19 cellular contexts compared by ENCODE assay signal in the genomic region with DNA sequence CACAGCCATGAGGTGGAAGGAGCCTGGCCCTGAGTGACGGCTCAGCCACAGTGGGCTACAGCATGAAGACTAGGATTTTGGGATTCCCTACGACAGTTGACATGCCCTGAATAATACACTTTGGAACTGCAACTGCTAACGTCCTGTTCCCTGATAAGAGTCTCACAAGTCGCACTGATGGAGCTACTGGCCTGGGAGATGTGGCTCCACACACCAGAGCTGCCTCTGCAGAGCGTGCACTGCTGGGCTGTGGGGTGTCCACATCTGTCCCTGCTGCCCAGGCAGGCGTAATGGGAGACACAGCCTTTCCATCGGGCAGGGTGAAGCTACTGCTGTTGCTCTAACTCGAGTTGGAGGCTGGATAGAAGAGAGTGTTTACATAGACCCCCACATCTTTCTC. TPM values are rescaled to one million over a fixed set of nuclear protein-coding genes. Genes with fewer than 3 reads are reported as not detected.
DNase-seq lines count a peak whose midpoint lies in the region; ATAC-seq, FAIRE-seq and TF ChIP-seq lines count a peak whose summit lies in the region.
"Had no signal": no experiment of that assay in that cellular context is flagged by ENCODE, and none has a peak within 500 bp of the region (broad histone marks: within the 10 kb centered on the region; RNA-seq: fewer than 3 reads in every experiment).

No MANE protein-coding gene starts in this region.

- no peak overlapping the region for H3K4me3 ChIP-seq in breast epithelium
- no peak overlapping the region for H3K4me3 ChIP-seq in mammary epithelial cell (replicated peaks in 1 of 3; ENCODE audit: insufficient read depth in 1 of 3, low read depth in 2 of 3, low read length in 3 of 3)
- H3K4me3 ChIP-seq in SJCRH30: no peak overlapping the region
- H3K4me3 ChIP-seq in mesenchymal stem cell (ENCODE audit: insufficient read depth in 1 of 2, low read depth in 1 of 2, low read length in 2 of 2): no peak overlapping the region
- H3K4me3 ChIP-seq in small intestine (ENCODE audit: low read depth in 1 of 2, low read length in 2 of 2): no peak overlapping the region
- H3K4me3 ChIP-seq: MG63, Peyer's patch had no signal

- no peak overlapping the region for H4K91ac ChIP-seq in mesenchymal stem cell (ENCODE audit: low read length)

- no peak overlapping the region for H3K18ac ChIP-seq in mesenchymal stem cell (ENCODE audit: low read depth in 1 of 2, low read length in 2 of 2)

- CTCF ChIA-PET in mammary epithelial cell (lab: Charles Lee; ENCODE audit: low non-redundant PET): no interaction called here

- H3K27ac ChIP-seq in breast epithelium (peak overlapping the region; percentile 24 to 54), mammary epithelial cell (ENCODE audit: insufficient read depth, low read depth, low read length) (no peak overlapping the region), SJCRH30 (peak overlapping the region; percentile 70), mesenchymal stem cell (ENCODE audit: low read length, poor library complexity, severe bottlenecking) (no peak overlapping the region), small intestine (ENCODE audit: low read depth in 1 of 2, low read length in 1 of 2) (no peak overlapping the region)
- H3K27ac ChIP-seq: KMS-11, Peyer's patch had no signal

- dilution Hi-C loops in mammary epithelial cell (cut with HindIII; ENCODE audit: low sequenced_read_pairs): no loop called here

- no peak overlapping the region for H3K14ac ChIP-seq in mesenchymal stem cell (ENCODE audit: low read length in 2 of 2)

- H3K9ac ChIP-seq in mammary epithelial cell (ENCODE audit: insufficient read depth, low read length) (no peak overlapping the region), mesenchymal stem cell (ENCODE audit: low read length) (no peak overlapping the region)
- H3K9ac ChIP-seq: KMS-11 had no signal

- H3K36me3 ChIP-seq in breast epithelium (no peaks in the 10 kb centered on the region), mammary epithelial cell (ENCODE audit: insufficient read depth, low read length) (no peaks in the 10 kb centered on the region), SJCRH30 (no peaks in the 10 kb centered on the region), mesenchymal stem cell (ENCODE audit: control insufficient read depth in 1 of 2, insufficient read depth in 2 of 2, low read depth in 1 of 2, low read length in 2 of 2) (no peaks in the 10 kb centered on the region), small intestine (ENCODE audit: control insufficient read depth in 2 of 2, insufficient read depth in 2 of 2, low read length in 2 of 2) (no peaks in the 10 kb centered on the region)
- H3K36me3 ChIP-seq: MG63, Peyer's patch had no signal

- H3K4ac ChIP-seq in mesenchymal stem cell (ENCODE audit: low read depth in 1 of 2, low read length in 2 of 2): no peak overlapping the region

- H3K4me2 ChIP-seq in mammary epithelial cell (ENCODE audit: insufficient read depth, low read depth, low read length) (no peak overlapping the region), mesenchymal stem cell (ENCODE audit: low read length, poor library complexity, severe bottlenecking) (no peak overlapping the region)
- H3K4me2 ChIP-seq: KMS-11 had no signal

- peak overlapping the region; percentile 68 for H3K27ac Mint-ChIP-seq in stimulated activated effector memory CD8-positive, alpha-beta T cell treated with anti-CD3 and anti-CD28 coated beads, Interleukin-12 subunit alpha, Interleukin-12 subunit beta, amount 100 ng/mL, for 72 hours

- no peaks in the 10 kb centered on the region for H3K36me3 Mint-ChIP-seq in stimulated activated effector memory CD8-positive, alpha-beta T cell treated with anti-CD3 and anti-CD28 coated beads, Interleukin-12 subunit alpha, Interleukin-12 subunit beta, amount 100 ng/mL, for 72 hours
- H3K36me3 Mint-ChIP-seq: CD14-positive monocyte had no signal

- no peak overlapping the region for H2BK120ac ChIP-seq in mesenchymal stem cell (ENCODE audit: low read depth, low read length)

- no peak for TF ChIP-seq CTCF in breast epithelium (IDR thresholded peaks at IDR 0.05)
- no peak for TF ChIP-seq CTCF in mammary epithelial cell (conservative IDR thresholded peaks at IDR 0.05 in 1 of 2, IDR thresholded peaks at IDR 0.05 in 1 of 2; ENCODE audit: extremely low read depth in 1 of 2, insufficient read depth in 1 of 2, low read depth in 1 of 2, low read length in 2 of 2)

- intact Hi-C loops in breast epithelium (cut with DNase I; ENCODE audit: low total_unique reads): no loop called here
- intact Hi-C loops in mammary epithelial cell (cut with micrococcal nuclease): no loop called here

- peak overlapping the region in 1 of 2 experiments; percentile 5 for H3K23ac ChIP-seq in mesenchymal stem cell (ENCODE audit: low read length in 2 of 2)

- H3K27me3 ChIP-seq in breast epithelium: no peaks in the 10 kb centered on the region
- no peaks in the 10 kb centered on the region for H3K27me3 ChIP-seq in mammary epithelial cell (ENCODE audit: insufficient read depth, low read length)
- no peaks in the 10 kb centered on the region for H3K27me3 ChIP-seq in SJCRH30
- H3K27me3 ChIP-seq in mesenchymal stem cell (ENCODE audit: control insufficient read depth in 1 of 2, insufficient read depth in 1 of 2, low read length in 2 of 2): peaks cover 0 to 32% of the 10 kb centered on the region in 2 experiments
- no peaks in the 10 kb centered on the region for H3K27me3 ChIP-seq in small intestine (ENCODE audit: control insufficient read depth in 2 of 2, insufficient read depth in 2 of 2, low read length in 2 of 2)
- H3K27me3 ChIP-seq: MG63, Peyer's patch had no signal

- no peak overlapping the region for H2BK12ac ChIP-seq in mesenchymal stem cell (ENCODE audit: low read length in 2 of 2)

- DNase-seq in breast epithelium (ENCODE audit: low spot score in 2 of 2) (no peak), mammary epithelial cell (no peak), SJCRH30 (peak in 1 of 2 experiments; percentile 43), mesenchymal stem cell (no peak), GM03348 (ENCODE audit: low spot score) (no peak), small intestine (no peak)
- DNase-seq in stimulated activated effector memory CD8-positive, alpha-beta T cell treated with anti-CD3 and anti-CD28 coated beads, Interleukin-12 subunit alpha, Interleukin-12 subunit beta, amount 100 ng/mL, for 72 hours (ENCODE audit: low spot score in 2 of 2): no peak
- DNase-seq: 8988T, MG63, NCI-H1092 treated with DMSO at 0.1 percent for 48 hours, NCI-H187, NCI-H748 treated with DMSO at 0.1 percent for 48 hours, Peyer's patch, Right ventricle myocardium superior had no signal

- 88% methylated on average over 5 of the region's 8 CpGs for WGBS in mammary epithelial cell (ENCODE audit: low coverage, missing lambda C conversion rate)
- 85% methylated on average over 6 of the region's 8 CpGs for WGBS in mesenchymal stem cell
- 57 to 80% (median 73%) methylated on average over 8 of the region's 8 CpGs for WGBS in small intestine, 3 donors

- no peaks in the 10 kb centered on the region for H3K79me2 ChIP-seq in mammary epithelial cell (ENCODE audit: insufficient read depth, low read length)

- H3K4me1 ChIP-seq in breast epithelium: no peaks in the 10 kb centered on the region
- no peaks in the 10 kb centered on the region for H3K4me1 ChIP-seq in mammary epithelial cell (ENCODE audit: insufficient read depth, low read length)
- H3K4me1 ChIP-seq in SJCRH30: peaks cover 39% of the 10 kb centered on the region
- peaks cover 8% of the 10 kb centered on the region for H3K4me1 ChIP-seq in mesenchymal stem cell (ENCODE audit: control insufficient read depth, insufficient read depth, low read depth, low read length)
- H3K4me1 ChIP-seq in small intestine (ENCODE audit: control insufficient read depth in 2 of 2, insufficient read depth in 1 of 2, low read depth in 1 of 2, low read length in 1 of 2): peaks cover 4 to 7% of the 10 kb centered on the region in 2 donors

- ATAC-seq in stimulated activated effector memory CD8-positive, alpha-beta T cell treated with anti-CD3 and anti-CD28 coated beads, Interleukin-12 subunit alpha, Interleukin-12 subunit beta, amount 100 ng/mL, for 72 hours: no peak
- ATAC-seq in HG03520 (IDR thresholded peaks at IDR 0.05; ENCODE audit: unreplicated experiment): no peak
- ATAC-seq: SK-N-SH treated with all-trans-retinoic acid at 6 μM for 48 hours had no signal

- H3K79me1 ChIP-seq in mesenchymal stem cell (replicated peaks; ENCODE audit: low read length, poor library complexity, severe bottlenecking): no peaks in the 10 kb centered on the region

- H2AK5ac ChIP-seq in mesenchymal stem cell (ENCODE audit: low read length, severe bottlenecking): peak overlapping the region; percentile 14

- no peak for FAIRE-seq in small intestine (lab: Jason Lieb, UNC)
- FAIRE-seq: GM12891 had no signal

- H3K9me3 Mint-ChIP-seq in stimulated activated effector memory CD8-positive, alpha-beta T cell treated with anti-CD3 and anti-CD28 coated beads, Interleukin-12 subunit alpha, Interleukin-12 subunit beta, amount 100 ng/mL, for 72 hours: no peaks in the 10 kb centered on the region

- no peak overlapping the region for H3K4me3 Mint-ChIP-seq in stimulated activated effector memory CD8-positive, alpha-beta T cell treated with anti-CD3 and anti-CD28 coated beads, Interleukin-12 subunit alpha, Interleukin-12 subunit beta, amount 100 ng/mL, for 72 hours

- H2BK5ac ChIP-seq in mesenchymal stem cell (ENCODE audit: low read depth, low read length, poor library complexity, severe bottlenecking): no peak overlapping the region

- peaks cover 5% of the 10 kb centered on the region for H3K4me1 Mint-ChIP-seq in stimulated activated effector memory CD8-positive, alpha-beta T cell treated with anti-CD3 and anti-CD28 coated beads, Interleukin-12 subunit alpha, Interleukin-12 subunit beta, amount 100 ng/mL, for 72 hours

- no peak overlapping the region for H4K8ac ChIP-seq in mesenchymal stem cell (ENCODE audit: low read length)

- in situ Hi-C loops in mammary epithelial cell (cut with MboI; ENCODE audit: low sequenced_read_pairs in 2 of 2): no loop called here

- H3K9me3 ChIP-seq in breast epithelium: no peaks in the 10 kb centered on the region
- no peaks in the 10 kb centered on the region for H3K9me3 ChIP-seq in mammary epithelial cell (replicated peaks; ENCODE audit: insufficient read depth, low read length)
- H3K9me3 ChIP-seq in SJCRH30 (replicated peaks): no peaks in the 10 kb centered on the region
- peaks cover 6% of the 10 kb centered on the region for H3K9me3 ChIP-seq in mesenchymal stem cell (ENCODE audit: control insufficient read depth, low read length)
- no peaks in the 10 kb centered on the region for H3K9me3 ChIP-seq in small intestine (ENCODE audit: control insufficient read depth, low read depth)
- H3K9me3 ChIP-seq: MG63, Peyer's patch had no signal

- no peak overlapping the region for H2BK15ac ChIP-seq in mesenchymal stem cell (ENCODE audit: low read depth, poor library complexity, severe bottlenecking)

- no peak for TF ChIP-seq POLR2A in breast epithelium (IDR thresholded peaks at IDR 0.05)

- no TSS peak for BruUV-seq in mammary epithelial cell (replicated peaks; lab: Mats Ljungman, UMichigan)

- no peaks in the 10 kb centered on the region for H4K20me1 ChIP-seq in mammary epithelial cell (ENCODE audit: insufficient read depth, low read length)

- H2AFZ ChIP-seq in mammary epithelial cell (ENCODE audit: low read depth, low read length) (no peak overlapping the region), mesenchymal stem cell (ENCODE audit: low read depth, low read length) (no peak overlapping the region)

RNA-seq across cellular contexts. Expression of a gene that starts 42.7 kb away (rescaled TPM):
- 10 to 100 TPM; 23.4 to 28.4 (median 24.6) TPM for total RNA-seq in breast epithelium
- total RNA-seq in mammary epithelial cell: 10 to 100 TPM; 23.0 to 24.3 TPM
- polyA plus RNA-seq in mammary epithelial cell: 14.0 TPM
- 10.4 TPM for polyA minus RNA-seq in mammary epithelial cell
- total RNA-seq in SJCRH30 (2014; rRNA removed; shearing (Covaris generic)): 25.3 and 27.2 TPM in 2 replicates
- polyA plus RNA-seq in mesenchymal stem cell (2013, experiment 1 of 2): 30.7 TPM
- polyA plus RNA-seq in mesenchymal stem cell (2013, experiment 2 of 2): 32.3 TPM
- 10 to 100 TPM; 21.6 to 23.3 (median 22.2) TPM for polyA plus RNA-seq in small intestine

Comparison
In these comparisons a context has a peak if more than half of its experiments do, and no peak if none do; other contexts are left out.
1. H3K27ac ChIP-seq: peak in breast epithelium (2 of 2) and SJCRH30 (single experiment); none in mammary epithelial cell (single experiment), mesenchymal stem cell (single experiment) and small intestine (0 of 2).